Comparison of ENCODE assay signal across 10 cellular contexts in the genomic region with DNA sequence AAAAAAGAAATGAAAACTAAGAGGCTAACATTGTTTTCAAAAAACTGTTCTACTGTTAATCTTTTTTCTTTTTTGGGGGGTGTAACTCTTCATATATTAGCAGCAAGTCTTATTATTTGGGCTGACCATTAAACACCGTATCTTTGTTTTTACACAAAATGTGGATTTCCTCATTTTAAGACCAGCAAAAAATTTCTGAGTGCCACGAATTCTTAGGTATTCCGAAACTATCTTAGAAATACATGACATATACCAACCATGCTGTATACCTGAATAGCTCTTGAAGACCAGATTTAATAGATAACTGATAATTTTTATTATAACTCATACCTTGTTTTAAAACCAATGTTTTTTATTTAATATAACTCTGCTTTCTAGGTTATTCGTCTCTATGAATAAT. TPM values are rescaled to one million over a fixed set of nuclear protein-coding genes. Genes with fewer than 3 reads are reported as not detected.
DNase-seq lines count a peak whose midpoint lies in the region; ATAC-seq and TF ChIP-seq lines count a peak whose summit lies in the region.
"Had no signal": no experiment of that assay in that cellular context is flagged by ENCODE, and none has a peak within 500 bp of the region (broad histone marks: within the 10 kb centered on the region; RNA-seq: fewer than 3 reads in every experiment).

No MANE protein-coding gene starts in this region.

- TF ChIP-seq CTCF in DND-41 (IDR thresholded peaks at IDR 0.05; ENCODE audit: borderline replicate concordance, extremely low read depth, low read length, poor library complexity, severe bottlenecking), result no peak
- TF ChIP-seq CTCF in Panc1 (IDR thresholded peaks at IDR 0.05), result no peak
- no peak for TF ChIP-seq CTCF in ovary (IDR thresholded peaks at IDR 0.05)

- intact Hi-C loops in Panc1 (cut with micrococcal nuclease; ENCODE audit: unreplicated experiment) (no loop called here), ovary (cut with DNase I) (no loop called here)

- H3K9ac ChIP-seq in DND-41 (ENCODE audit: low read depth, low read length), result peak overlapping the region; percentile 75

- H3K4me3 ChIP-seq in DND-41 (ENCODE audit: low read depth in 1 of 2, low read length in 2 of 2) (peak overlapping the region; percentile 47 to 86; a peak in 3 of 4 replicates), Panc1 (ENCODE audit: low read depth in 2 of 2, low read length in 2 of 2) (peak overlapping the region; percentile 87 to 96), ovary (peak overlapping the region; percentile 71)

- CTCF ChIA-PET in Panc1 (lab: Charles Lee), result no interaction called here

- H3K27ac ChIP-seq in DND-41 (ENCODE audit: low read length) (peak overlapping the region; percentile 91), Panc1 (ENCODE audit: low read length) (peak overlapping the region; percentile 100), epithelial cell of prostate (peak overlapping the region; percentile 89), ovary (peak overlapping the region in 1 of 2 donors; percentile 81)

- H3K79me2 ChIP-seq in DND-41 (ENCODE audit: insufficient read depth, low read length), result peaks cover 64% of the 10 kb centered on the region

- POLR2A ChIA-PET in Panc1 (lab: Charles Lee), result no interaction called here

- H3K4me1 ChIP-seq in DND-41 (ENCODE audit: insufficient read depth, low read length) (peaks cover 59% of the 10 kb centered on the region), Panc1 (ENCODE audit: control insufficient read depth, insufficient read depth, low read length) (peaks cover 40% of the 10 kb centered on the region), ovary (ENCODE audit: insufficient read depth) (peaks cover 5% of the 10 kb centered on the region)

- in situ Hi-C loops in Panc1 (cut with HindIII; ENCODE audit: low pct_unique_long_range_greater_than_20kb, low sequenced_read_pairs), result no loop called here

- peak overlapping the region; percentile 83 for H3K4me2 ChIP-seq in DND-41 (ENCODE audit: insufficient read depth, low read length)

- H3K9me3 ChIP-seq in DND-41 (ENCODE audit: insufficient read depth, low read length, severe bottlenecking) (no peaks in the 10 kb centered on the region), Panc1 (ENCODE audit: control insufficient read depth, insufficient read depth, low read depth, low read length) (no peaks in the 10 kb centered on the region), ovary (no peaks in the 10 kb centered on the region)

- H4K20me1 ChIP-seq in DND-41 (ENCODE audit: insufficient read depth, low read length), result no peaks in the 10 kb centered on the region

- H3K36me3 ChIP-seq in DND-41 (ENCODE audit: insufficient read depth, low read length) (no peaks in the 10 kb centered on the region), Panc1 (ENCODE audit: control insufficient read depth, insufficient read depth, low read length) (no peaks in the 10 kb centered on the region; the same call in 1 of the 2 replicates), ovary (no peaks in the 10 kb centered on the region)

- DNase-seq in DND-41 (no peak), Panc1 (ENCODE audit: low read depth, low spot score) (no peak), epithelial cell of prostate (ENCODE audit: low read depth, low spot score) (no peak), ovary (no peak), NCI-H524 treated with DMSO at 0.1 percent for 48 hours (lab: John Stamatoyannopoulos, UW) (no peak), SK-N-DZ (ENCODE audit: low spot score) (no peak)
- DNase-seq: activated CD8-positive, alpha-beta memory T cell treated with anti-CD3 and anti-CD28 coated beads, Interleukin-2, amount 10 ng/mL, durations not matched to agents 7 days and 5 days; NCI-H774 had no signal

- no peaks in the 10 kb centered on the region for H3K27me3 ChIP-seq in DND-41 (ENCODE audit: insufficient read depth, low read length, poor library complexity)
- H3K27me3 ChIP-seq in Panc1 (ENCODE audit: control insufficient read depth, insufficient read depth, low read length), result no peaks in the 10 kb centered on the region
- no peaks in the 10 kb centered on the region for H3K27me3 ChIP-seq in ovary

- TF ChIP-seq POLR2A in ovary (IDR thresholded peaks at IDR 0.05), result no peak

- no peak for TF ChIP-seq EP300 in ovary (IDR thresholded peaks at IDR 0.05)

- WGBS in ovary, 3 donors, result 4 to 10% (median 5%) methylated on average over 4 of the region's 4 CpGs

- no TSS peak for BruUV-seq in Panc1 (replicated peaks; lab: Mats Ljungman, UMichigan)

- ATAC-seq in DND-41 (ENCODE audit: insufficient read depth, low read depth), result no peak
- no peak for ATAC-seq in Panc1
- no peak for ATAC-seq in GM21515 (IDR thresholded peaks at IDR 0.05; ENCODE audit: unreplicated experiment)
- ATAC-seq in GM21529 (IDR thresholded peaks at IDR 0.05; ENCODE audit: unreplicated experiment), result no peak
- ATAC-seq: activated CD8-positive, alpha-beta memory T cell treated with anti-CD3 and anti-CD28 coated beads, Interleukin-2, amount 10 ng/mL, durations not matched to agents 7 days and 5 days had no signal

- H2AFZ ChIP-seq in DND-41 (ENCODE audit: low read depth, low read length), result peak overlapping the region; percentile 52

RNA-seq across cellular contexts. Expression of gene TTC23, which starts 0.6 kb away (rescaled TPM):
- total RNA-seq in Panc1 (2021; ENCODE audit: unreplicated experiment), result 21.7 TPM
- 14.2 TPM for polyA plus RNA-seq in Panc1 (2012; ENCODE audit: insufficient read length)
- 10 to 100 TPM; 15.9 to 31.0 (median 25.8) TPM for total RNA-seq in ovary
- 10 to 100 TPM; 17.2 to 35.8 TPM for polyA plus RNA-seq in ovary
- 3.9 and 5.0 TPM in 2 replicates for polyA plus RNA-seq in SK-N-DZ (2014; cell fraction: cytosol; rRNA removed)
- polyA plus RNA-seq in SK-N-DZ (2014; cell fraction: nucleus; rRNA removed), result 4.7 and 5.9 TPM in 2 replicates

RNA-seq across cellular contexts. Expression of gene LRRC28, which starts 1.3 kb away (rescaled TPM):
- 39.3 TPM for total RNA-seq in Panc1 (2021; ENCODE audit: unreplicated experiment)
- polyA plus RNA-seq in Panc1 (2012; ENCODE audit: insufficient read length), result 29.3 TPM
- total RNA-seq in ovary, result 10 to 100 TPM; 16.6 to 39.7 (median 19.6) TPM
- polyA plus RNA-seq in ovary, result 10 to 100 TPM; 11.3 to 33.8 TPM
- 20.0 and 23.0 TPM in 2 replicates for polyA plus RNA-seq in SK-N-DZ (2014; cell fraction: cytosol; rRNA removed)
- 12.7 and 17.3 TPM in 2 replicates for polyA plus RNA-seq in SK-N-DZ (2014; cell fraction: nucleus; rRNA removed)
